8 cellular contexts compared by ENCODE assay signal in genomic region chr2:27264753-27265535, GRCh38. TPM values are rescaled to one million over a fixed set of nuclear protein-coding genes. Genes with fewer than 3 reads are reported as not detected.
DNase-seq lines count a peak whose midpoint lies in the region; ATAC-seq and TF ChIP-seq lines count a peak whose summit lies in the region.

No MANE protein-coding gene starts in this region.

- no peak overlapping the region for H2AK9ac ChIP-seq in IMR-90 (replicated peaks; ENCODE audit: low read depth, low read length, poor library complexity)

- H4K91ac ChIP-seq in IMR-90 (ENCODE audit: insufficient read depth, low read depth, low read length) (no peak overlapping the region), trophoblast cell (ENCODE audit: low read depth, low read length) (no peak overlapping the region)

- TF ChIP-seq CTCF in IMR-90 (conservative IDR thresholded peaks at IDR 0.05; ENCODE audit: low read depth, low read length): peak; percentile 63

- H3K4me3 ChIP-seq in IMR-90 (ENCODE audit: insufficient read depth, low read depth, low read length): peak overlapping the region; percentile 34
- peak overlapping the region; percentile 20 for H3K4me3 ChIP-seq in trophoblast cell (ENCODE audit: low read depth, low read length)

- in situ Hi-C loops in IMR-90 (cut with MboI; ENCODE audit: low sequenced_read_pairs): no loop called here

- H2AFZ ChIP-seq in IMR-90 (replicated peaks; ENCODE audit: low read length, poor library complexity): peak overlapping the region; percentile 92
- no peak overlapping the region for H2AFZ ChIP-seq in trophoblast cell (ENCODE audit: insufficient read depth, low read length, poor library complexity)

- no peak overlapping the region for H3K4ac ChIP-seq in IMR-90 (ENCODE audit: low read depth, low read length)
- H3K4ac ChIP-seq in trophoblast cell (ENCODE audit: low read depth, low read length): no peak overlapping the region

- H3K79me2 ChIP-seq in trophoblast cell (ENCODE audit: control insufficient read depth, insufficient read depth, low read length, poor library complexity): no peaks in the 10 kb centered on the region

- H4K8ac ChIP-seq in IMR-90 (ENCODE audit: low read depth in 2 of 2, low read length in 2 of 2): no peak overlapping the region
- no peak overlapping the region for H4K8ac ChIP-seq in trophoblast cell (ENCODE audit: low read depth, low read length)

- no peak overlapping the region for H3K23ac ChIP-seq in IMR-90 (ENCODE audit: low read depth, low read length)
- H3K23ac ChIP-seq in trophoblast cell (ENCODE audit: low read length): no peak overlapping the region

- peaks cover 4% of the 10 kb centered on the region; the same call in 1 of the 2 replicates for H3K4me1 ChIP-seq in IMR-90 (ENCODE audit: control insufficient read depth, insufficient read depth, low read length)
- H3K4me1 ChIP-seq in trophoblast cell (ENCODE audit: control insufficient read depth in 1 of 2, insufficient read depth in 2 of 2, low read length in 2 of 2): peaks cover 8 to 17% of the 10 kb centered on the region in 2 experiments

- H3K79me1 ChIP-seq in IMR-90 (ENCODE audit: low read depth in 1 of 2, low read length in 2 of 2) (no peaks in the 10 kb centered on the region), trophoblast cell (ENCODE audit: low read length) (no peaks in the 10 kb centered on the region)

- dilution Hi-C loops in IMR-90 (cut with HindIII; ENCODE audit: low sequenced_read_pairs, unreplicated experiment): no loop called here

- CTCF ChIA-PET in IMR-90 (lab: Yijun Ruan, JAX): interaction anchor here (0.7 to 2.8 kb wide), 6 partner anchors 9 to 39 kb away, joined by 3 to 8 read pairs (median 4); no protein-coding TSS in a partner anchor

- no peak overlapping the region for H3K27ac ChIP-seq in IMR-90 (ENCODE audit: insufficient read depth, low read length)
- H3K27ac ChIP-seq in trophoblast cell (ENCODE audit: low read depth, low read length): no peak overlapping the region

- H2BK20ac ChIP-seq in IMR-90 (ENCODE audit: low read depth, low read length): no peak overlapping the region

- H3K4me2 ChIP-seq in IMR-90 (ENCODE audit: low read depth, low read length) (peak overlapping the region; percentile 83), trophoblast cell (ENCODE audit: low read length) (peak overlapping the region; percentile 71)

- no peak for TF ChIP-seq POLR2A in IMR-90 (IDR thresholded peaks at IDR 0.05; ENCODE audit: low read depth, low read length)

- no peak overlapping the region for H3K18ac ChIP-seq in IMR-90 (ENCODE audit: low read depth, low read length)
- H3K18ac ChIP-seq in trophoblast cell (ENCODE audit: low read length): no peak overlapping the region

- no peaks in the 10 kb centered on the region for H4K20me1 ChIP-seq in IMR-90 (ENCODE audit: insufficient read depth, low read length)

- intact Hi-C loops in IMR-90 (cut with micrococcal nuclease): no loop called here

- no peak overlapping the region for H3K14ac ChIP-seq in IMR-90 (replicated peaks; ENCODE audit: low read depth, low read length)
- H3K14ac ChIP-seq in trophoblast cell (ENCODE audit: low read length): no peak overlapping the region

- H3K9me3 ChIP-seq in IMR-90 (ENCODE audit: control insufficient read depth, insufficient read depth, low read length): no peaks in the 10 kb centered on the region; the same call in 1 of the 2 replicates
- peaks cover 11% of the 10 kb centered on the region for H3K9me3 ChIP-seq in trophoblast cell (ENCODE audit: insufficient read depth, low read depth, low read length)

- H4K12ac ChIP-seq in trophoblast cell (ENCODE audit: low read depth, low read length): no peak overlapping the region

- H2AK5ac ChIP-seq in IMR-90 (ENCODE audit: low read depth, low read length) (no peak overlapping the region), trophoblast cell (ENCODE audit: low read length) (no peak overlapping the region)

- H4K5ac ChIP-seq in IMR-90 (ENCODE audit: low read depth, low read length): no peak overlapping the region

- peaks cover 82% of the 10 kb centered on the region for H3K27me3 ChIP-seq in IMR-90 (ENCODE audit: control insufficient read depth, insufficient read depth, low read length)
- H3K27me3 ChIP-seq in trophoblast cell (ENCODE audit: insufficient read depth, low read length): peaks cover 62% of the 10 kb centered on the region

- H2BK5ac ChIP-seq in IMR-90 (ENCODE audit: low read depth, low read length, poor library complexity, severe bottlenecking) (no peak overlapping the region), trophoblast cell (ENCODE audit: low read depth, low read length, poor library complexity) (no peak overlapping the region)

- ATAC-seq in IMR-90 (ENCODE audit: low read depth): peak; percentile 75
- no peak for ATAC-seq in GM19328 (IDR thresholded peaks at IDR 0.05; ENCODE audit: unreplicated experiment)

- POLR2A ChIA-PET in IMR-90 (lab: Charles Lee; ENCODE audit: unreplicated experiment): no interaction called here

- H3K9me1 ChIP-seq in IMR-90 (ENCODE audit: insufficient read depth, low read length): no peaks in the 10 kb centered on the region

- 4% methylated on average over 44 of the region's 56 CpGs; no CpG with 5 or more reads in 1 of the 2 experiments for WGBS in IMR-90 (ENCODE audit: extremely low coverage in 2 of 2, insufficient read length in 1 of 2), 2 experiments
- no CpG with 5 or more reads among the region's 56 CpGs for whole genome bisulfite sequencing in trophoblast cell (ENCODE audit: extremely low coverage, insufficient coverage, insufficient read length)

- no peaks in the 10 kb centered on the region for H3K36me3 ChIP-seq in IMR-90 (ENCODE audit: control insufficient read depth, insufficient read depth, low read length)
- H3K36me3 ChIP-seq in trophoblast cell (ENCODE audit: control insufficient read depth in 1 of 2, insufficient read depth in 2 of 2, low read length in 2 of 2): no peaks in the 10 kb centered on the region

- H2BK120ac ChIP-seq in IMR-90 (ENCODE audit: low read depth, low read length) (no peak overlapping the region), trophoblast cell (ENCODE audit: insufficient read depth, low read length, poor library complexity) (no peak overlapping the region)

- BruUV-seq in IMR-90 (replicated peaks; lab: Mats Ljungman, UMichigan): no TSS peak

- no peak overlapping the region for H3K9ac ChIP-seq in IMR-90 (ENCODE audit: low read depth, low read length)
- no peak overlapping the region for H3K9ac ChIP-seq in trophoblast cell (ENCODE audit: low read length)

- H2BK12ac ChIP-seq in trophoblast cell (ENCODE audit: low read length): no peak overlapping the region

- peak; percentile 50 for TF ChIP-seq RAD21 in IMR-90 (IDR thresholded peaks at IDR 0.05; ENCODE audit: low read length)

- no peak overlapping the region for H2BK15ac ChIP-seq in IMR-90 (ENCODE audit: low read depth, low read length)

- no peak overlapping the region for H3K56ac ChIP-seq in IMR-90 (ENCODE audit: extremely low read depth, insufficient read depth, low read length)

- DNase-seq in DMS153 treated with DMSO at 0.1 percent for 48 hours (lab: John Stamatoyannopoulos, UW; ENCODE audit: unreplicated experiment): peak; percentile 37
- DNase-seq in IMR-90: peak; percentile 35
- peak; percentile 76 for DNase-seq in RPMI8226
- DNase-seq in activated gamma-delta T cell (lab: John Stamatoyannopoulos, UW): peak; percentile 22
- peak; percentile 14 for DNase-seq in globus pallidus (ENCODE audit: low spot score)
- peak; percentile 21 to 60 for DNase-seq in trophoblast cell
- DNase-seq in ureter (ENCODE audit: low spot score): peak; percentile 53

TF ChIP-seq in IMR-90, 13 proteins besides CTCF, POLR2A, EP300 and RAD21 (continues in another document):
- TF ChIP-seq BHLHE40 (IDR thresholded peaks at IDR 0.05; ENCODE audit: low read depth, low read length): peak; percentile 98
- TF ChIP-seq NFE2L2 (IDR thresholded peaks at IDR 0.05; ENCODE audit: low read depth, low read length): no peak
- no peak for TF ChIP-seq RCOR1 (IDR thresholded peaks at IDR 0.05; ENCODE audit: insufficient replicate concordance, low read length)
- peak; percentile 81 for TF ChIP-seq USF2 (IDR thresholded peaks at IDR 0.05; ENCODE audit: low read depth, low read length)

RNA-seq across cellular contexts. Expression of gene SLC30A3, which starts 2.1 kb away (rescaled TPM):
- under 0.01 TPM in 1 of 2 replicates, not detected in the other for total RNA-seq in IMR-90 (2012; rRNA removed)
- polyA plus RNA-seq in IMR-90 (2012; rRNA removed): 0.15 and 0.17 TPM in 2 replicates
- 0.14 TPM in 1 of 2 replicates, not detected in the other for polyA plus RNA-seq in IMR-90 (2012; cell fraction: cytosol; rRNA removed)
- 0.34 and 0.49 TPM in 2 replicates for polyA plus RNA-seq in IMR-90 (2012; cell fraction: nucleus; rRNA removed; ENCODE audit: low replicate concordance)
- 3.3 and 4.0 TPM in 2 replicates for polyA plus RNA-seq in trophoblast cell (2013)
- total RNA-seq in ureter: not detected

RNA-seq across cellular contexts. Expression of gene DNAJC5G, which starts 10.3 kb away (rescaled TPM):
- not detected in 2 replicates for total RNA-seq in IMR-90 (2012; rRNA removed)
- polyA plus RNA-seq in IMR-90 (2012; rRNA removed): not detected in 2 replicates
- not detected in 2 replicates for polyA plus RNA-seq in IMR-90 (2012; cell fraction: cytosol; rRNA removed)
- polyA plus RNA-seq in IMR-90 (2012; cell fraction: nucleus; rRNA removed; ENCODE audit: low replicate concordance): not detected in 2 replicates
- not detected in 2 replicates for polyA plus RNA-seq in trophoblast cell (2013)
- total RNA-seq in ureter: not detected

RNA-seq across cellular contexts. Expression of gene TRIM54, which starts 17.3 kb away (rescaled TPM):
- total RNA-seq in IMR-90 (2012; rRNA removed): under 0.01 TPM in 1 of 2 replicates, not detected in the other
- polyA plus RNA-seq in IMR-90 (2012; rRNA removed): 0.07 and 0.15 TPM in 2 replicates
- polyA plus RNA-seq in IMR-90 (2012; cell fraction: cytosol; rRNA removed): 0.04 and 0.08 TPM in 2 replicates
- 0.26 and 0.29 TPM in 2 replicates for polyA plus RNA-seq in IMR-90 (2012; cell fraction: nucleus; rRNA removed; ENCODE audit: low replicate concordance)
- polyA plus RNA-seq in trophoblast cell (2013): 0.06 TPM in 1 of 2 replicates, not detected in the other
- 0.18 TPM for total RNA-seq in ureter

RNA-seq across cellular contexts. Expression of gene UCN, which starts 43.3 kb away (rescaled TPM):
- total RNA-seq in IMR-90 (2012; rRNA removed) (not detected in 2 replicates), ureter (0.68 TPM)
- polyA plus RNA-seq in IMR-90 (2012; rRNA removed): 0.22 and 0.30 TPM in 2 replicates
- polyA plus RNA-seq in IMR-90 (2012; cell fraction: cytosol; rRNA removed): 0.09 and 0.68 TPM in 2 replicates
- 4.3 and 7.7 TPM in 2 replicates for polyA plus RNA-seq in IMR-90 (2012; cell fraction: nucleus; rRNA removed; ENCODE audit: low replicate concordance)
- polyA plus RNA-seq in trophoblast cell (2013): 0.35 and 0.79 TPM in 2 replicates

RNA-seq across cellular contexts. Expression of gene CAD, which starts 47.8 kb away (rescaled TPM):
- total RNA-seq in IMR-90 (2012; rRNA removed) (12.9 and 17.8 TPM in 2 replicates), ureter (63.6 TPM)
- polyA plus RNA-seq in IMR-90 (2012; rRNA removed): 38.7 and 45.8 TPM in 2 replicates
- 25.9 and 29.2 TPM in 2 replicates for polyA plus RNA-seq in IMR-90 (2012; cell fraction: cytosol; rRNA removed)
- 67.5 and 184 TPM in 2 replicates for polyA plus RNA-seq in IMR-90 (2012; cell fraction: nucleus; rRNA removed; ENCODE audit: low replicate concordance)
- 14.7 and 15.5 TPM in 2 replicates for polyA plus RNA-seq in trophoblast cell (2013)

Comparison
In these comparisons a context has a peak if more than half of its experiments do, and no peak if none do; other contexts are left out.
1. DNase-seq: peak in every context shown above with its lines; median percentile 76 in RPMI8226; 53 in ureter; 40 in trophoblast cell; 37 in DMS153 treated with DMSO at 0.1 percent for 48 hours; 35 in IMR-90; 22 in activated gamma-delta T cell; 14 in globus pallidus.